17 cellular contexts compared by ENCODE assay signal in genomic region chr3:132669256-132669777, GRCh38.
"Had no signal": no experiment of that assay in that cellular context is flagged by ENCODE, and none has a peak within 500 bp of the region (broad histone marks: within the 10 kb centered on the region; RNA-seq: fewer than 3 reads in every experiment).

No MANE protein-coding gene starts in this region.

- H3K27me3 ChIP-seq: colonic mucosa, gastroesophageal sphincter, heart left ventricle had no signal

- H3K4me1 ChIP-seq: colonic mucosa had no signal

- ATAC-seq: activated CD8-positive, alpha-beta memory T cell treated with anti-CD3 and anti-CD28 coated beads, Interleukin-2, amount 10 ng/mL, durations not matched to agents 7 days and 5 days; esophagus mucosa; gastroesophageal sphincter; mucosa of descending colon had no signal

- DNase-seq: activated CD4-positive, alpha-beta T cell treated with anti-CD3 and anti-CD28 coated beads for 1 hour; activated CD4-positive, alpha-beta T cell treated with anti-CD3 and anti-CD28 coated beads, Interleukin-2, amount 50 U/mL, for 48 hours; activated CD8-positive, alpha-beta memory T cell treated with anti-CD3 and anti-CD28 coated beads, Interleukin-2, amount 10 ng/mL, durations not matched to agents 7 days and 5 days; activated naive CD4-positive, alpha-beta T cell treated with Interleukin-2 at 50 U/mL for 16 hours; activated naive CD8-positive, alpha-beta T cell treated with anti-CD3 and anti-CD28 coated beads, Interleukin-2, amount 10 ng/mL, durations not matched to agents 7 days and 5 days; activated T-cell treated with anti-CD3 and anti-CD28 coated beads, Interleukin-2, amount 50 U/mL, for 1 hour; central memory CD4-positive, alpha-beta T cell; colonic mucosa; heart left ventricle; kidney glomerular epithelial cell; left ventricle myocardium inferior; mucosa of descending colon; naive B cell; stimulated activated CD4-positive, alpha-beta T cell treated with anti-CD3 and anti-CD28 coated beads, Interleukin-2, amount 100 ng/mL, for 24 hours; trophoblast cell had no signal

- H3K4me3 ChIP-seq: colonic mucosa, gastroesophageal sphincter, heart left ventricle, left ventricle myocardium inferior, mucosa of descending colon had no signal

- H3K27ac ChIP-seq: colonic mucosa, gastroesophageal sphincter had no signal

- H3K9me3 ChIP-seq: colonic mucosa, gastroesophageal sphincter, heart left ventricle, left ventricle myocardium inferior, mucosa of descending colon had no signal

- H3K36me3 ChIP-seq: colonic mucosa had no signal
